Comparison of ENCODE assay signal across 8 cellular contexts in genomic region chr3:115217678-115218451, GRCh38.
DNase-seq lines count a peak whose midpoint lies in the region; ATAC-seq and TF ChIP-seq lines count a peak whose summit lies in the region.

No MANE protein-coding gene starts in this region.

- in situ Hi-C loops in G401 (cut with HindIII; ENCODE audit: low sequenced_read_pairs) = no loop called here

- peaks cover 0 to 27% (median 14%) of the 10 kb centered on the region in 9 donors for H3K4me1 ChIP-seq in heart right ventricle

- H3K4me1 Mint-ChIP-seq in activated naive CD8-positive, alpha-beta T cell treated with anti-CD3 and anti-CD28 coated beads for 36 hours = peaks cover 2% of the 10 kb centered on the region

- 39 to 41% methylated on average over 7 of the region's 7 CpGs for WGBS in heart right ventricle, 2 donors

- no peaks in the 10 kb centered on the region for H3K9me3 Mint-ChIP-seq in activated naive CD8-positive, alpha-beta T cell treated with anti-CD3 and anti-CD28 coated beads for 36 hours

- H3K27ac Mint-ChIP-seq in activated naive CD8-positive, alpha-beta T cell treated with anti-CD3 and anti-CD28 coated beads for 36 hours = no peak overlapping the region

- H3K9me3 ChIP-seq in heart right ventricle = peaks cover 0 to 4% (median 0%) of the 10 kb centered on the region in 11 donors

- no peak overlapping the region for H3K4me3 Mint-ChIP-seq in activated naive CD8-positive, alpha-beta T cell treated with anti-CD3 and anti-CD28 coated beads for 36 hours

- peak overlapping the region in 1 of 10 donors; percentile 9 for H3K27ac ChIP-seq in heart right ventricle

- intact Hi-C loops in heart right ventricle (cut with DNase I) = loop anchor here (1.0 to 10.0 kb wide), 12 partner anchors 354 to 599 kb away; no protein-coding TSS in a partner anchor

- peak; percentile 45 to 80 (median 70) for TF ChIP-seq CTCF in heart right ventricle (IDR thresholded peaks at IDR 0.05)

- H3K36me3 ChIP-seq in heart right ventricle = no peaks in the 10 kb centered on the region

- peak; percentile 73 for DNase-seq in G401 (ENCODE audit: low spot score)
- DNase-seq in NCI-H2196 (lab: John Stamatoyannopoulos, UW; ENCODE audit: unreplicated experiment) = peak; percentile 67
- peak; percentile 4 for DNase-seq in activated naive CD8-positive, alpha-beta T cell treated with anti-CD3 and anti-CD28 coated beads for 36 hours
- DNase-seq in heart right ventricle = peak in 1 of 2 donors; percentile 26
- DNase-seq in retina = peak; percentile 70

- H3K27me3 ChIP-seq in heart right ventricle = no peaks in the 10 kb centered on the region

- H3K36me3 Mint-ChIP-seq in activated naive CD8-positive, alpha-beta T cell treated with anti-CD3 and anti-CD28 coated beads for 36 hours = no peaks in the 10 kb centered on the region

- peaks cover 7% of the 10 kb centered on the region for H3K27me3 Mint-ChIP-seq in activated naive CD8-positive, alpha-beta T cell treated with anti-CD3 and anti-CD28 coated beads for 36 hours

- ATAC-seq in HG02852 (IDR thresholded peaks at IDR 0.05; ENCODE audit: unreplicated experiment) = peak; percentile 57
- peak in 6 of 8 donors; percentile 67 to 82 (median 70) for ATAC-seq in heart right ventricle
- ATAC-seq in HG02571 (IDR thresholded peaks at IDR 0.05; ENCODE audit: unreplicated experiment) = no peak
- no peak for ATAC-seq in HG03045 (IDR thresholded peaks at IDR 0.05; ENCODE audit: unreplicated experiment)

- no peak overlapping the region for H3K4me3 ChIP-seq in heart right ventricle

Comparison
In these comparisons a context has a peak if more than half of its experiments do, and no peak if none do; other contexts are left out.
1. ATAC-seq: peak in HG02852 (single experiment) and heart right ventricle (6 of 8); none in HG02571 (single experiment) and HG03045 (single experiment).